ENCODE assay signal across 9 cellular contexts in genomic region chr10:119113805-119114732, GRCh38. TPM values are rescaled to one million over a fixed set of nuclear protein-coding genes. Genes with fewer than 3 reads are reported as not detected.
DNase-seq lines count a peak whose midpoint lies in the region; ATAC-seq and TF ChIP-seq lines count a peak whose summit lies in the region.
"Had no signal": no experiment of that assay in that cellular context is flagged by ENCODE, and none has a peak within 500 bp of the region (broad histone marks: within the 10 kb centered on the region; RNA-seq: fewer than 3 reads in every experiment).

No MANE protein-coding gene starts in this region.

- POLR2A ChIA-PET in BJ (lab: Charles Lee): no interaction called here

- 87 to 90% methylated on average over 11 of the region's 11 CpGs for WGBS in aorta, 2 donors

- H3K4me2 ChIP-seq in Loucy (ENCODE audit: low read depth, low read length, poor library complexity, severe bottlenecking): peak overlapping the region; percentile 35

- H3K9me2 ChIP-seq in Loucy (replicated peaks; ENCODE audit: low read depth, low read length): no peaks in the 10 kb centered on the region

- no peaks in the 10 kb centered on the region for H3K4me1 Mint-ChIP-seq in natural killer cell

- H3K9me3 Mint-ChIP-seq in natural killer cell: no peaks in the 10 kb centered on the region

- DNase-seq in BJ (ENCODE audit: low read depth) (peak; percentile 90), astrocyte of the spinal cord (ENCODE audit: low read depth, low spot score) (peak; percentile 68), natural killer cell (no peak), GM19240 (ENCODE audit: insufficient read length, low spot score) (no peak), kidney glomerular epithelial cell (lab: John Stamatoyannopoulos, UW) (no peak), aorta (no peak)
- DNase-seq: NCI-H526 had no signal

- H3K27ac ChIP-seq in aorta (ENCODE audit: low read depth in 1 of 2, low read length in 2 of 2): no peak overlapping the region

- no peaks in the 10 kb centered on the region for H4K20me1 ChIP-seq in Loucy (ENCODE audit: insufficient read depth, low read length, poor library complexity, severe bottlenecking)

- peaks cover 5% of the 10 kb centered on the region for H3K36me3 Mint-ChIP-seq in natural killer cell

- no peak overlapping the region for H3K4me3 Mint-ChIP-seq in natural killer cell

- H3K4me1 ChIP-seq in Loucy (ENCODE audit: insufficient read depth, low read length, poor library complexity, severe bottlenecking) (peaks cover 19% of the 10 kb centered on the region), aorta (ENCODE audit: control insufficient read depth in 1 of 2, insufficient read depth in 2 of 2, low read length in 2 of 2) (no peaks in the 10 kb centered on the region)

- intact Hi-C loops in natural killer cell (cut with micrococcal nuclease) (no loop called here), aorta (cut with DNase I) (no loop called here)

- no peaks in the 10 kb centered on the region for H3K27me3 Mint-ChIP-seq in natural killer cell (ENCODE audit: low read depth in 2 of 2)

- CTCF ChIA-PET in BJ (lab: Yijun Ruan, JAX): interaction anchor here (0.5 kb wide), 1 partner anchor 274 kb away, joined by 4 read pairs; no protein-coding TSS in a partner anchor

- H3K4me3 ChIP-seq in BJ (ENCODE audit: low read depth, low read length) (no peak overlapping the region), Loucy (ENCODE audit: low read length, poor library complexity, severe bottlenecking) (no peak overlapping the region), astrocyte of the spinal cord (ENCODE audit: low read depth, low read length) (no peak overlapping the region), aorta (ENCODE audit: low read length in 2 of 2) (no peak overlapping the region)

- peak overlapping the region in 1 of 2 donors; percentile 64 for H3K27ac Mint-ChIP-seq in natural killer cell

- no peaks in the 10 kb centered on the region for H3K79me2 ChIP-seq in Loucy (ENCODE audit: insufficient read depth, low read length)

- H3K36me3 ChIP-seq in BJ (ENCODE audit: control insufficient read depth, insufficient read depth, low read length) (peaks cover 6% of the 10 kb centered on the region), Loucy (ENCODE audit: insufficient read depth, low read length) (no peaks in the 10 kb centered on the region), aorta (ENCODE audit: control insufficient read depth in 1 of 2, insufficient read depth in 2 of 2, low read length in 1 of 2) (peaks cover 5 to 12% of the 10 kb centered on the region in 2 donors)

- H3F3A ChIP-seq in Loucy (ENCODE audit: low read depth): peaks cover 3% of the 10 kb centered on the region; the same call in 1 of the 2 replicates

- H2AFZ ChIP-seq in Loucy (ENCODE audit: low read length): no peak overlapping the region

- H3K9me3 ChIP-seq in Loucy (ENCODE audit: insufficient read depth, low read depth, low read length) (no peaks in the 10 kb centered on the region), aorta (ENCODE audit: control insufficient read depth, low read length) (no peaks in the 10 kb centered on the region)

- no peaks in the 10 kb centered on the region for H3K27me3 ChIP-seq in BJ (ENCODE audit: control insufficient read depth, insufficient read depth, low read length)
- no peaks in the 10 kb centered on the region for H3K27me3 ChIP-seq in Loucy (ENCODE audit: insufficient read depth, low read length, poor library complexity, severe bottlenecking)
- no peaks in the 10 kb centered on the region for H3K27me3 ChIP-seq in aorta (ENCODE audit: control insufficient read depth in 1 of 2, insufficient read depth in 2 of 2, low read length in 1 of 2)

- ATAC-seq in natural killer cell: peak in 2 of 3 donors; percentile 30 to 47
- no peak for ATAC-seq in HG02885 (IDR thresholded peaks at IDR 0.05; ENCODE audit: poor library complexity, unreplicated experiment)
- no peak for ATAC-seq in aorta (ENCODE audit: low FRiP score)

- no peak for TF ChIP-seq CTCF in BJ (IDR thresholded peaks at IDR 0.05; ENCODE audit: insufficient read depth, low read depth, low read length)
- TF ChIP-seq CTCF in Loucy (conservative IDR thresholded peaks at IDR 0.05; ENCODE audit: low read length): no peak
- no peak for TF ChIP-seq CTCF in astrocyte of the spinal cord (IDR thresholded peaks at IDR 0.05; ENCODE audit: low read depth, low read length)
- TF ChIP-seq CTCF in natural killer cell (IDR thresholded peaks at IDR 0.05): no peak

- H3K9ac ChIP-seq in Loucy (ENCODE audit: low read depth, low read length, poor library complexity, severe bottlenecking): no peak overlapping the region

- in situ Hi-C loops in astrocyte of the spinal cord (cut with HindIII; ENCODE audit: low sequenced_read_pairs): no loop called here

RNA-seq across cellular contexts. Expression of gene DENND10, which starts 10.2 kb away (rescaled TPM):
- 86.8 and 96.4 TPM in 2 replicates for polyA plus RNA-seq in BJ (2011; rRNA removed)
- polyA minus RNA-seq in BJ (2011; rRNA and poly(A)+ RNA removed): 34.5 and 48.5 TPM in 2 replicates
- total RNA-seq in natural killer cell: 10 to 100 TPM; 24.0 to 42.4 (median 33.9) TPM
- total RNA-seq in aorta: 10 to 100 TPM; 18.5 to 28.8 TPM
- 10 to 100 TPM; 15.2 to 28.2 TPM for polyA plus RNA-seq in aorta

RNA-seq across cellular contexts. Expression of gene EIF3A, which starts 33.5 kb away (rescaled TPM):
- polyA plus RNA-seq in BJ (2011; rRNA removed) (17.5 and 36.1 TPM in 2 replicates), aorta (10 to 100 TPM; 46.9 to 56.7 TPM)
- 31.0 and 53.3 TPM in 2 replicates for polyA minus RNA-seq in BJ (2011; rRNA and poly(A)+ RNA removed)
- total RNA-seq in natural killer cell (100 to 1,000 TPM; 102 to 115 (median 110) TPM), aorta (10 to 100 TPM; 86.7 to 95.1 TPM)

RNA-seq across cellular contexts. Expression of gene SFXN4, which starts 51.4 kb away (rescaled TPM):
- polyA plus RNA-seq in BJ (2011; rRNA removed): 9.6 and 15.8 TPM in 2 replicates
- polyA minus RNA-seq in BJ (2011; rRNA and poly(A)+ RNA removed): 5.4 and 5.9 TPM in 2 replicates
- total RNA-seq in natural killer cell: 10 to 100 TPM in 1 of 3 donors, 1 to 10 TPM in 2; 5.5 to 13.7 (median 8.1) TPM
- total RNA-seq in aorta: 10 to 100 TPM; 11.6 to 13.4 TPM
- polyA plus RNA-seq in aorta: 10 to 100 TPM; 20.7 to 49.8 TPM

Comparison
In these comparisons a context has a peak if more than half of its experiments do, and no peak if none do; other contexts are left out.
1. DNase-seq: peak in BJ (single experiment) and astrocyte of the spinal cord (single experiment); none in natural killer cell (single experiment), GM19240 (single experiment), kidney glomerular epithelial cell (single experiment) and aorta (0 of 2).
2. ATAC-seq: peak in natural killer cell (2 of 3); none in HG02885 (single experiment) and aorta (single experiment).